26 cellular contexts compared by ENCODE assay signal in the genomic region with DNA sequence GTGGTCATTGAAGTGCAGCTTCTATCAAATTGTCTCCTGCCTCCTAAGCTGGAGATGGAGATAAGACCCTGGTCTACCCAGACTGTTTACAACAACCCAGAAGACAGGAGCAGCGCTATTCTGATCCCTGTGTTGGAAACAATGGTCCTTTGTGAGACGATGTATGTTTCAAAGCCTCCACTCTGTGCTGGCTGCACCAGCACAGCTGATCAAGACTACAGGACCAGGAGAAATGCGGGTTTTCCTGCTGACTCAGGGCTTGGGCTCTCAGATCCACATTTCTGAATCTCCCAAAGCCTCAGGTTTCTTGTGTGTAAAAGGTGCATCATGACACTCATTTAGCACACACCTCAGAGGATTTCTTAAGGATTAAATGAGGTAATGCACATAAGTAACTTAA.
A peak's percentile ranks its signal among the peaks of the same experiment; 100 is the strongest.
DNase-seq lines count a peak whose midpoint lies in the region; ATAC-seq and TF ChIP-seq lines count a peak whose summit lies in the region.
"Had no signal": no experiment of that assay in that cellular context is flagged by ENCODE, and none has a peak within 500 bp of the region (broad histone marks: within the 10 kb centered on the region; RNA-seq: fewer than 3 reads in every experiment).

No MANE protein-coding gene starts in this region.

- H4K12ac ChIP-seq in trophoblast cell (ENCODE audit: low read depth, low read length): no peak overlapping the region

- H3K4me3 ChIP-seq in trophoblast cell (ENCODE audit: low read depth, low read length): no peak overlapping the region
- H3K4me3 ChIP-seq: body of pancreas, lower lobe of right lung, ovary, right atrium auricular region, thyroid gland had no signal

- no peak overlapping the region for H2AFZ ChIP-seq in trophoblast cell (ENCODE audit: insufficient read depth, low read length, poor library complexity)

- H3K18ac ChIP-seq in trophoblast cell (ENCODE audit: low read length): no peak overlapping the region

- H3K4me2 ChIP-seq in trophoblast cell (ENCODE audit: low read length): no peak overlapping the region
- H3K4me2 ChIP-seq: SK-N-SH had no signal

- DNase-seq in C1 segment of cervical spinal cord (lab: John Stamatoyannopoulos, UW) (peak in 9 of 14 donors; percentile 16 to 51 (median 33)), head of caudate nucleus (peak in 25 of 42 donors; percentile 19 to 77 (median 54)), trophoblast cell (peak; percentile 72 to 80), foreskin keratinocyte (no peak), RPMI8226 (no peak), SIG-M5 (lab: John Stamatoyannopoulos, UW) (no peak)
- DNase-seq in activated CD4-positive, CD25-positive, alpha-beta regulatory T cell (lab: John Stamatoyannopoulos, UW): no peak
- DNase-seq: activated CD4-positive, alpha-beta T cell treated with anti-CD3 and anti-CD28 coated beads, Interleukin-2, amount 50 U/mL, for 48 hours; activated naive CD4-positive, alpha-beta T cell treated with anti-CD3 and anti-CD28 coated beads for 36 hours; AML-193; body of pancreas; CD4-positive, alpha-beta memory T cell; effector CD4-positive, alpha-beta T cell; glutamatergic neuron; GOT3; IMR-90; lower lobe of right lung; MV-4-11; NCI-H1436 treated with DMSO at 0.1 percent for 48 hours; ovary; SK-N-SH; stimulated activated CD4-positive, alpha-beta T cell treated with anti-CD3 and anti-CD28 coated beads, Interleukin-1b, Interleukin-23, amount 100 ng/mL, for 48 hours; thyroid gland had no signal

- H3K9me3 ChIP-seq in trophoblast cell (ENCODE audit: insufficient read depth, low read depth, low read length): no peaks in the 10 kb centered on the region
- H3K9me3 ChIP-seq: body of pancreas, lower lobe of right lung, ovary, right atrium auricular region, SK-N-SH, thyroid gland had no signal

- WGBS in trophoblast cell (ENCODE audit: extremely low coverage, insufficient coverage, insufficient read length): no CpG with 5 or more reads among the region's 3 CpGs

- H3K79me2 ChIP-seq in trophoblast cell (ENCODE audit: control insufficient read depth, insufficient read depth, low read length, poor library complexity): no peaks in the 10 kb centered on the region

- H2BK5ac ChIP-seq in trophoblast cell (ENCODE audit: low read depth, low read length, poor library complexity): no peak overlapping the region

- H2BK12ac ChIP-seq in trophoblast cell (ENCODE audit: low read length): no peak overlapping the region

- no peak overlapping the region for H3K14ac ChIP-seq in trophoblast cell (ENCODE audit: low read length)

- no peak overlapping the region for H3K9ac ChIP-seq in trophoblast cell (ENCODE audit: low read length)
- H3K9ac ChIP-seq: SK-N-SH had no signal

- no peak overlapping the region for H3K4ac ChIP-seq in trophoblast cell (ENCODE audit: low read depth, low read length)

- H3K23ac ChIP-seq in trophoblast cell (ENCODE audit: low read length): no peak overlapping the region

- no peak overlapping the region for H4K8ac ChIP-seq in trophoblast cell (ENCODE audit: low read depth, low read length)

- no peaks in the 10 kb centered on the region for H3K36me3 ChIP-seq in trophoblast cell (ENCODE audit: control insufficient read depth in 1 of 2, insufficient read depth in 2 of 2, low read length in 2 of 2)
- H3K36me3 ChIP-seq: lower lobe of right lung, ovary, right atrium auricular region, thyroid gland had no signal

- no peak for ATAC-seq in foreskin keratinocyte
- ATAC-seq: activated CD4-positive, CD25-positive, alpha-beta regulatory T cell treated with anti-CD3 and anti-CD28 coated beads, Interleukin-2, amount 50 U/mL, for 24 hours; body of pancreas; lower lobe of right lung had no signal

- H3K27ac ChIP-seq in VCaP: peak overlapping the region; percentile 98
- no peak overlapping the region for H3K27ac ChIP-seq in trophoblast cell (ENCODE audit: low read depth, low read length)
- H3K27ac ChIP-seq in foreskin keratinocyte: no peak overlapping the region
- H3K27ac ChIP-seq: body of pancreas, lower lobe of right lung, ovary, right atrium auricular region, thyroid gland had no signal

- no peak overlapping the region for H4K91ac ChIP-seq in trophoblast cell (ENCODE audit: low read depth, low read length)

- no peak overlapping the region for H2BK120ac ChIP-seq in trophoblast cell (ENCODE audit: insufficient read depth, low read length, poor library complexity)

- intact Hi-C loops in head of caudate nucleus (cut with DNase I): no loop called here

- TF ChIP-seq CTCF in VCaP (conservative IDR thresholded peaks at IDR 0.05) (no peak), foreskin keratinocyte (conservative IDR thresholded peaks at IDR 0.05) (no peak)

- peaks cover 2 to 5% of the 10 kb centered on the region in 2 experiments for H3K4me1 ChIP-seq in trophoblast cell (ENCODE audit: control insufficient read depth in 1 of 2, insufficient read depth in 2 of 2, low read length in 2 of 2)
- H3K4me1 ChIP-seq in foreskin keratinocyte: no peaks in the 10 kb centered on the region
- H3K4me1 ChIP-seq: body of pancreas, lower lobe of right lung, right atrium auricular region, thyroid gland had no signal

- no peaks in the 10 kb centered on the region for H3K27me3 ChIP-seq in trophoblast cell (ENCODE audit: insufficient read depth, low read length)
- no peaks in the 10 kb centered on the region for H3K27me3 ChIP-seq in foreskin keratinocyte
- H3K27me3 ChIP-seq: body of pancreas, ovary, right atrium auricular region, thyroid gland had no signal

- H2AK5ac ChIP-seq in trophoblast cell (ENCODE audit: low read length): no peak overlapping the region

- peaks cover 2% of the 10 kb centered on the region for H3K79me1 ChIP-seq in trophoblast cell (ENCODE audit: low read length)

Comparison
In these comparisons a context has a peak if more than half of its experiments do, and no peak if none do; other contexts are left out.
1. DNase-seq: peak in C1 segment of cervical spinal cord (9 of 14), head of caudate nucleus (25 of 42) and trophoblast cell (2 of 2); none in foreskin keratinocyte (0 of 2), activated CD4-positive, CD25-positive, alpha-beta regulatory T cell (0 of 4), RPMI8226 (single experiment) and SIG-M5 (single experiment).